ENCODE assay signal across 1 cellular context in the genomic region with DNA sequence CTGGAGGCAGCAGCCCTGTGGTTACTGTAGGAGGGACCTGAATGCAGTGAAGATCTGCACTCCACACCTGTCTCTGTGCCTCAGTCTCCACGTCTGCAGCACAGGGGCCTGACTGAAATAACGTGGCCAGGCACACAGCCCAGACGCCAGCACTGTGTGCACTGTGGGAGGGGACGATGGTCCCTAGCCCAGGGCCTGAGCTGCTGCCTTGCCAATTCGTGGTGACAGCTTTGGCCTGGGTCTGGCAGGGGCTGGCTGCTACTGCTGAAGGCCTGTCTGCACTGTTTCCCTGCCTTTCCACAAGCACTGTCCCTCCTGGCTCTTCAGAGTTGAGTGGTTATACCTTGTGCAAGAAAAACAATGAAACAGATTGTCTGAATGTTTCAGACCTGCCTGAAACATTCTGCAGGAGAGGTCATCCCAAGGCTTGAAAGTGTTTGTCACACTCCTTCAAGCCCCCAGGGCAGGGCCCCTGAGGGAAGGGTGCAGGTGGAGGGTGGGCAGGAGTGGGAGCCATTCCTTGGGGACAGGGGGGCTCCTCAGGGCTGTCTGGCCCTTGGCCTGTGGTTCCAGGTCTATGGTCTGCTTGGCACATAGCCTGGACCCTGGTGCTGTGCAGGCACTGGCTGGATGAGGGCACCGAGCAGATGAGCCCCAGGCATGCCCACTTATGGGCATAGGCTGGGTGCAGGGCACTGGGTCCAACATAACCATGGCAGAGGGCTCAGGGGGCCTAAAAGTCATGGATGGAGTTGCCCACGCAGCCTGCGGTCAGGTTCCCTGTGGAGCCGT.
TF ChIP-seq lines count a peak whose summit lies in the region.

No MANE protein-coding gene starts in this region.

TF ChIP-seq in GM12891, 5 proteins besides CTCF, POLR2A, EP300 and RAD21 (continued from another document):
- TF ChIP-seq SPI1 (IDR thresholded peaks at IDR 0.05; ENCODE audit: low read depth, low read length) (no peak), TAF1 (IDR thresholded peaks at IDR 0.05; ENCODE audit: low read depth, low read length) (no peak)
